Comparison of ENCODE assay signal across 8 cellular contexts in the genomic region with DNA sequence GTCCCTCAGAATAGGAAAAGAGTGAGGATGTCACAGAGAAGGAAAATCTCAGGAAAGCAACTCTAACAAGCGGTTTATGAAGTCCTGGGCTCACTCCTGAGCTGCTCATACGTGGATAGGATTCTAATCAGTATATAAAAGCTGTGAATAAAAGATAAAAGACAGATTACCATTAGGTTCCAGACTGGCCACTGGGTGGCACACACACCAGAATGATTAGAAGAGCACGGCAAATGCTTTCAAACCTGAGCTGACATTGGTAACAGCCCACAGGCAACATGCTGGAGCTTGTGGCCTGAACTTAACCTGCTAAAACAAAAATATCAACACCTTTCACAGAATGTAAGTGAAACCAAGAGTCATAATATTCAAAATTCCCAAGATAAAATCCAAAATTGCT.
DNase-seq lines count a peak whose midpoint lies in the region; ATAC-seq and TF ChIP-seq lines count a peak whose summit lies in the region.

No MANE protein-coding gene starts in this region.

- peak; percentile 57 for DNase-seq in MCF 10A (ENCODE audit: unreplicated experiment)
- no peak for DNase-seq in breast epithelium (ENCODE audit: low spot score in 2 of 2)
- DNase-seq in RPMI8226 = peak; percentile 19
- peak; percentile 20 to 61 for DNase-seq in hippocampal formation (lab: John Stamatoyannopoulos, UW)
- DNase-seq in type B pancreatic cell (ENCODE audit: extremely low spot score, unreplicated experiment) = no peak

- H3K9me3 Mint-ChIP-seq in MCF 10A (ENCODE audit: unreplicated experiment) (peaks cover 15% of the 10 kb centered on the region), type B pancreatic cell (no peaks in the 10 kb centered on the region)

- POLR2A ChIA-PET in MCF 10A (lab: Yijun Ruan, JAX) = no interaction called here

- H3K4me1 Mint-ChIP-seq in MCF 10A (ENCODE audit: insufficient read depth, unreplicated experiment) = no peaks in the 10 kb centered on the region
- peaks cover 6% of the 10 kb centered on the region for H3K4me1 Mint-ChIP-seq in type B pancreatic cell (ENCODE audit: unreplicated experiment)

- no peaks in the 10 kb centered on the region for H3K27me3 ChIP-seq in breast epithelium

- H3K4me3 ChIP-seq in breast epithelium = no peak overlapping the region

- CTCF ChIA-PET in MCF 10A (lab: Yijun Ruan, JAX) = interaction anchor here (0.5 to 2.0 kb wide), 27 partner anchors 9 to 524 kb away, joined by 3 to 16 read pairs (median 3); no protein-coding TSS in a partner anchor

- intact Hi-C loops in MCF 10A (cut with micrococcal nuclease) = loop anchor here (10.0 kb wide), 1 partner anchor 451 kb away; no protein-coding TSS in a partner anchor
- intact Hi-C loops in breast epithelium (cut with DNase I; ENCODE audit: low total_unique reads) = no loop called here

- H3K27ac Mint-ChIP-seq in MCF 10A (ENCODE audit: low read depth, unreplicated experiment) (no peak overlapping the region), type B pancreatic cell (no peak overlapping the region)

- peak; percentile 61 for ATAC-seq in HG03571 (IDR thresholded peaks at IDR 0.05; ENCODE audit: unreplicated experiment)
- no peak for ATAC-seq in GM18517 (IDR thresholded peaks at IDR 0.05; ENCODE audit: unreplicated experiment)
- ATAC-seq in GM19397 (IDR thresholded peaks at IDR 0.05; ENCODE audit: unreplicated experiment) = no peak

- H3K36me3 Mint-ChIP-seq in MCF 10A (ENCODE audit: insufficient read depth, unreplicated experiment) = no peaks in the 10 kb centered on the region
- H3K36me3 Mint-ChIP-seq in type B pancreatic cell = no peaks in the 10 kb centered on the region

- H3K36me3 ChIP-seq in breast epithelium = no peaks in the 10 kb centered on the region

- no peak overlapping the region for H3K27ac ChIP-seq in breast epithelium

- H3K4me1 ChIP-seq in breast epithelium = no peaks in the 10 kb centered on the region

- H3K27me3 Mint-ChIP-seq in MCF 10A (ENCODE audit: insufficient read depth, unreplicated experiment) (no peaks in the 10 kb centered on the region), type B pancreatic cell (no peaks in the 10 kb centered on the region)

- TF ChIP-seq CTCF in MCF 10A (IDR thresholded peaks at IDR 0.05; ENCODE audit: unreplicated experiment) = no peak
- TF ChIP-seq CTCF in breast epithelium (IDR thresholded peaks at IDR 0.05) = no peak
- peak; percentile 71 for TF ChIP-seq CTCF in type B pancreatic cell (conservative IDR thresholded peaks at IDR 0.05)

- no peak for TF ChIP-seq POLR2A in breast epithelium (IDR thresholded peaks at IDR 0.05)

- BruUV-seq in MCF 10A (replicated peaks; lab: Mats Ljungman, UMichigan) = no TSS peak

- peaks cover 0 to 7% of the 10 kb centered on the region in 2 donors for H3K9me3 ChIP-seq in breast epithelium

- H3K4me3 Mint-ChIP-seq in MCF 10A (ENCODE audit: unreplicated experiment) (no peak overlapping the region), type B pancreatic cell (no peak overlapping the region)

Comparison
In these comparisons a context has a peak if more than half of its experiments do, and no peak if none do; other contexts are left out.
1. DNase-seq: peak in MCF 10A (single experiment), RPMI8226 (single experiment) and hippocampal formation (2 of 2); none in breast epithelium (0 of 2) and type B pancreatic cell (single experiment).